In the genomic region with DNA sequence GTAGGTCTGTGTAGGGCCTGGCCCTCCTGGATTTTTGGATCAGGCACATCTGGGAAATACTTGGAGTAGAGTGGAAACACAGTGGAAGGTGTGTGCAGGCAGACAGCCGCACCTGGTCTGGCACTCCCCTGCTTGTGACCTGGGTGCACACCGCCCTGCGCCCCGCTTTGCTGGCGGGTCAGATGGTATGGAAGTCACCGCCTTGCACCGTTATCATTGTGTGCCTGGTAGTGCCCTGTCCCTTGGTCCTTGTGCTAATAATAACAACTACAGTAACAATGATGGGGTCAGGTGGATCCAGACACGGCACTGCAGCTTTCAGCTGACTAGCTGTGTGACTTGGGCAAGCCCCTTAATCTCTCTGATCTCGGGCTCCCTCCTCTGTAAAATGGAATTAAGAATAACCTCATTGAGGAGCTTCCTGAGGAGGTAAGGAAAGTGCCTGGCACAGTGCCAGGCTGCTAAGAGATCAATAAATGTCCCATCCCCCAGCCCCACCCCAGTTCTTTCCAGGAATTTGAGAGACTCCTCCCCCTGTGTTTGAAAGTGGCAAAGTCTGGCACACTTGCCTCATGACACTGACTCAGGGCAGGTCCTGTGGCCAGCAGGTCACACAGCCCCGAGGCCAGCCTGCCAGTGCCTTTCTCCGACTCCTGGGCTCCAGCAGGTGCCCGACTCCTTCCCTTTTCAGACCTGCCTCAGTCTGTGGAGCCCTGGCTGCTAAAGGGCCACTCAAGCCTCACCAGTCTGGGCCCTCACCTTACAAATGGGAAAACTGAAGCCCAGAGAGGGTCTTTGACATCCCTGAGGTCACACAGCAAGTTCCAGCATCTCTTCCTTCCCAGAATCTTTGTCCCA, we compare ENCODE assay signal across 8 cellular contexts. TPM values are rescaled to one million over a fixed set of nuclear protein-coding genes. Genes with fewer than 3 reads are reported as not detected.
DNase-seq lines count a peak whose midpoint lies in the region; ATAC-seq and TF ChIP-seq lines count a peak whose summit lies in the region.

No MANE protein-coding gene starts in this region.

- intact Hi-C loops in PC-9 (cut with micrococcal nuclease; ENCODE audit: unreplicated experiment), result no loop called here

- no peak overlapping the region for H3K4me3 ChIP-seq in AG04450 (ENCODE audit: low read depth, low read length)
- H3K4me3 ChIP-seq in PC-9, result no peak overlapping the region
- H3K4me3 ChIP-seq in muscle layer of duodenum (ENCODE audit: low read depth in 1 of 2, low read length in 2 of 2), result no peak overlapping the region

- peak overlapping the region; percentile 97 for H3K27ac ChIP-seq in AG04450 (ENCODE audit: low read depth, low read length)
- no peak overlapping the region for H3K27ac ChIP-seq in PC-9
- peak overlapping the region; percentile 43 for H3K27ac ChIP-seq in muscle layer of duodenum (ENCODE audit: low read length)

- H2AFZ ChIP-seq in PC-9, result no peak overlapping the region

- H3K36me3 ChIP-seq in PC-9 (ENCODE audit: low read depth) (no peaks in the 10 kb centered on the region), muscle layer of duodenum (ENCODE audit: control insufficient read depth in 1 of 2, insufficient read depth in 2 of 2, low read length in 2 of 2) (no peaks in the 10 kb centered on the region)

- no peaks in the 10 kb centered on the region; the same call in 1 of the 2 replicates for H3K9me3 ChIP-seq in AG04450 (ENCODE audit: control insufficient read depth, insufficient read depth, low read length)
- H3K9me3 ChIP-seq in PC-9 (ENCODE audit: insufficient read depth, low read depth), result no peaks in the 10 kb centered on the region
- H3K9me3 ChIP-seq in muscle layer of duodenum (ENCODE audit: control insufficient read depth in 1 of 2, low read length in 2 of 2), result no peaks in the 10 kb centered on the region

- TF ChIP-seq CTCF in AG04450 (IDR thresholded peaks at IDR 0.05; ENCODE audit: low read depth, low read length) (no peak), PC-9 (conservative IDR thresholded peaks at IDR 0.05) (no peak)

- ATAC-seq in HG02973 (IDR thresholded peaks at IDR 0.05; ENCODE audit: unreplicated experiment), result no peak
- ATAC-seq in HG03565 (IDR thresholded peaks at IDR 0.05; ENCODE audit: unreplicated experiment), result no peak

- POLR2A ChIA-PET in AG04450 (lab: Yijun Ruan, JAX) (interaction anchor here (2.0 kb wide), 1 partner anchor 10 kb away, joined by 5 read pairs; no protein-coding TSS in a partner anchor), PC-9 (lab: Charles Lee; ENCODE audit: unreplicated experiment) (no interaction called here)

- no TSS peak for BruUV-seq in PC-9 (replicated peaks; lab: Mats Ljungman, UMichigan)

- H3K27me3 ChIP-seq in AG04450 (ENCODE audit: control insufficient read depth, insufficient read depth, low read length) (no peaks in the 10 kb centered on the region), PC-9 (ENCODE audit: insufficient read depth, low read depth) (no peaks in the 10 kb centered on the region), muscle layer of duodenum (ENCODE audit: low read depth, low read length) (no peaks in the 10 kb centered on the region)

- CTCF ChIA-PET in AG04450 (lab: Charles Lee), result interaction anchor here (1.2 kb wide), 1 partner anchor 10 kb away, joined by 3 read pairs; no protein-coding TSS in a partner anchor
- CTCF ChIA-PET in PC-9 (lab: Charles Lee), result no interaction called here

- H3K4me1 ChIP-seq in PC-9 (replicated peaks; ENCODE audit: insufficient read depth) (peaks cover 16% of the 10 kb centered on the region), muscle layer of duodenum (ENCODE audit: control insufficient read depth in 1 of 2, insufficient read depth in 2 of 2, low read length in 2 of 2) (peaks cover 3% of the 10 kb centered on the region in 2 donors)

- peak overlapping the region; percentile 31; the same call in 1 of the 2 replicates for H3K4me2 ChIP-seq in PC-9

- no peaks in the 10 kb centered on the region for H3K9me2 ChIP-seq in PC-9 (ENCODE audit: insufficient read depth)

- H4K20me1 ChIP-seq in PC-9 (ENCODE audit: insufficient read depth), result no peaks in the 10 kb centered on the region

- DNase-seq in AG04450 (ENCODE audit: low read depth, low spot score) (no peak), PC-9 (peak in 1 of 2 experiments; percentile 51), dermis blood vessel endothelial cell (peak; percentile 63), NCI-H1436 treated with DMSO at 0.1 percent for 48 hours (lab: John Stamatoyannopoulos, UW) (no peak), A172 (ENCODE audit: low spot score) (no peak)

- H3F3A ChIP-seq in PC-9 (ENCODE audit: insufficient read depth, low read depth), result no peaks in the 10 kb centered on the region

- no peaks in the 10 kb centered on the region for H3K79me2 ChIP-seq in PC-9 (ENCODE audit: low read depth)

RNA-seq across cellular contexts. Expression of a gene that starts 9.8 kb away (rescaled TPM):
- 5.2 and 5.5 TPM in 2 replicates for polyA plus RNA-seq in AG04450 (2011; rRNA removed)
- polyA minus RNA-seq in AG04450 (2011; rRNA and poly(A)+ RNA removed), result 1.4 and 1.6 TPM in 2 replicates
- total RNA-seq in PC-9 (2021), result 2.5 and 5.2 TPM in 2 replicates
- total RNA-seq in dermis blood vessel endothelial cell, result 22.2 and 49.4 TPM in 2 replicates
- total RNA-seq in A172 (2014; rRNA removed; shearing (Covaris generic)), result 3.8 and 7.7 TPM in 2 replicates

RNA-seq across cellular contexts. Expression of a gene that starts 27.4 kb away (rescaled TPM):
- polyA plus RNA-seq in AG04450 (2011; rRNA removed), result 41.8 and 49.1 TPM in 2 replicates
- 84.7 and 102 TPM in 2 replicates for polyA minus RNA-seq in AG04450 (2011; rRNA and poly(A)+ RNA removed)
- total RNA-seq in PC-9 (2021) (6.7 and 7.8 TPM in 2 replicates), dermis blood vessel endothelial cell (58.9 and 73.0 TPM in 2 replicates)
- 32.7 and 37.0 TPM in 2 replicates for total RNA-seq in A172 (2014; rRNA removed; shearing (Covaris generic))
